ENCODE assay signal across 8 cellular contexts in genomic region chr9:83620841-83621636, GRCh38. TPM values are rescaled to one million over a fixed set of nuclear protein-coding genes. Genes with fewer than 3 reads are reported as not detected.
DNase-seq lines count a peak whose midpoint lies in the region; ATAC-seq and TF ChIP-seq lines count a peak whose summit lies in the region.

No MANE protein-coding gene starts in this region.

- TF ChIP-seq POLR2A in body of pancreas (IDR thresholded peaks at IDR 0.05) = no peak

- H3K4me1 ChIP-seq in body of pancreas = peaks cover 20% of the 10 kb centered on the region

- no peaks in the 10 kb centered on the region for H3K27me3 ChIP-seq in body of pancreas

- H3K27ac ChIP-seq in body of pancreas = no peak overlapping the region

- DNase-seq in NCI-H524 (lab: John Stamatoyannopoulos, UW) = peak; percentile 8 to 51
- DNase-seq in NCI-H524 treated with DMSO at 0.1 percent for 48 hours (lab: John Stamatoyannopoulos, UW) = no peak
- no peak for DNase-seq in LNCaP clone FGC (ENCODE audit: low read depth)
- DNase-seq in SW 1271 (lab: John Stamatoyannopoulos, UW) = peak; percentile 19 to 50
- DNase-seq in body of pancreas = peak; percentile 48 to 63 (median 50)
- peak; percentile 70 for DNase-seq in inferior parietal cortex (ENCODE audit: extremely low spot score)
- peak; percentile 36 for DNase-seq in stimulated activated CD4-positive, alpha-beta T cell treated with anti-CD3 and anti-CD28 coated beads, Interleukin-4, amount 100 ng/mL, for 1 hour
- no peak for DNase-seq in DMS79 treated with DMSO at 0.1 percent for 48 hours (lab: John Stamatoyannopoulos, UW)

- intact Hi-C loops in body of pancreas (cut with DNase I) = no loop called here

- H3K4me3 ChIP-seq in LNCaP clone FGC (ENCODE audit: low read depth, low read length) = no peak overlapping the region
- H3K4me3 ChIP-seq in body of pancreas = no peak overlapping the region

- WGBS in body of pancreas, 2 donors = 12 to 20% methylated on average over 7 of the region's 7 CpGs

- no peaks in the 10 kb centered on the region for H3K9me3 ChIP-seq in body of pancreas

- no peaks in the 10 kb centered on the region for H3K36me3 ChIP-seq in body of pancreas (replicated peaks in 1 of 2; ENCODE audit: insufficient read depth in 1 of 2, low read depth in 2 of 2)

- peak; percentile 43 for ATAC-seq in body of pancreas

- TF ChIP-seq CTCF in LNCaP clone FGC (IDR thresholded peaks at IDR 0.05; ENCODE audit: control insufficient read depth, extremely low read depth, insufficient read depth) (peak; percentile 83), body of pancreas (IDR thresholded peaks at IDR 0.05) (peak; percentile 43 to 69 (median 58))

RNA-seq across cellular contexts. Expression of gene IDNK, which starts 1.9 kb away (rescaled TPM):
- 1 to 10 TPM; 2.3 to 3.9 TPM for total RNA-seq in body of pancreas

Comparison
In these comparisons a context has a peak if more than half of its experiments do, and no peak if none do; other contexts are left out.
1. DNase-seq: peak in NCI-H524 (2 of 2), SW 1271 (2 of 2), body of pancreas (4 of 4), inferior parietal cortex (single experiment) and stimulated activated CD4-positive, alpha-beta T cell treated with anti-CD3 and anti-CD28 coated beads, Interleukin-4, amount 100 ng/mL, for 1 hour (single experiment); none in NCI-H524 treated with DMSO at 0.1 percent for 48 hours (single experiment), LNCaP clone FGC (single experiment) and DMS79 treated with DMSO at 0.1 percent for 48 hours (single experiment).